1 cellular context compared by ENCODE assay signal in genomic region chr5:143635888-143636287, GRCh38.
TF ChIP-seq lines count a peak whose summit lies in the region.

No MANE protein-coding gene starts in this region.

TF ChIP-seq in IMR-90, 13 proteins besides CTCF, POLR2A, EP300 and RAD21 (continued from another document):
- TF ChIP-seq CHD1 (IDR thresholded peaks at IDR 0.05; ENCODE audit: low read depth, low read length) (no peak), CEBPB (IDR thresholded peaks at IDR 0.05; ENCODE audit: low read depth, low read length) (no peak), BHLHE40 (IDR thresholded peaks at IDR 0.05; ENCODE audit: low read depth, low read length) (no peak), ELK1 (IDR thresholded peaks at IDR 0.05; ENCODE audit: borderline replicate concordance, low read depth, low read length) (no peak), USF2 (IDR thresholded peaks at IDR 0.05; ENCODE audit: low read depth, low read length) (no peak), MAFK (IDR thresholded peaks at IDR 0.05; ENCODE audit: low read depth, low read length) (no peak), MAZ (IDR thresholded peaks at IDR 0.05; ENCODE audit: borderline replicate concordance, low read depth, low read length) (no peak)
